In the genomic region with DNA sequence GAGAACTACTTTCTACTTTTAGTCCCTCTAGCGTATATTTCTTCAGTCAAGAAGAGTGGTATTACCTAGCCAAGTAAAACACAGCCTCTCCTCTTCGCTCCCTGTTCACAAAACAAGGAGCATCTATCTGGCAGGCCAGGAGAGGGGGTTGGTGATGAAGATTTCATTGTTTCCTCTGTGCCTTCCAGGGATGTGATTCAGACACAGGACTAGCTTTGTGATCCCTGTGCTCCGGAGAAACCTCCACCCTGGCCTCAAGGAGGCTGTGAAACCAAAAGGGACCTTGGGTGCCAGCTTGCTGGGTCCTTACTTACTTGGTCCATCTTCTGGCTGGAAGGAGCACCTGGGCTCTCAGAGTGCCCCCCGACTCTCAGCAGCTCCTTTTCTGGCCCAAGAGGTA, we compare ENCODE assay signal across 13 cellular contexts.
A peak's percentile ranks its signal among the peaks of the same experiment; 100 is the strongest.
DNase-seq lines count a peak whose midpoint lies in the region; ATAC-seq and TF ChIP-seq lines count a peak whose summit lies in the region.
"Had no signal": no experiment of that assay in that cellular context is flagged by ENCODE, and none has a peak within 500 bp of the region (broad histone marks: within the 10 kb centered on the region; RNA-seq: fewer than 3 reads in every experiment).

No MANE protein-coding gene starts in this region.

- H3K27ac ChIP-seq in layer of hippocampus (ENCODE audit: low read depth, low read length) (peak overlapping the region; percentile 98), tibial artery (peak overlapping the region; percentile 96 to 98)
- H3K27ac ChIP-seq: 22Rv1 had no signal

- peak in 1 of 2 experiments; percentile 5 for TF ChIP-seq CTCF in tibial artery (IDR thresholded peaks at IDR 0.05)

- H3K27me3 ChIP-seq in layer of hippocampus (ENCODE audit: control insufficient read depth, insufficient read depth, low read length): no peaks in the 10 kb centered on the region
- H3K27me3 ChIP-seq in tibial artery: peaks cover 0 to 3% of the 10 kb centered on the region in 2 donors

- ATAC-seq in HG03469 (IDR thresholded peaks at IDR 0.05; ENCODE audit: unreplicated experiment) (no peak), GM18858 (IDR thresholded peaks at IDR 0.05; ENCODE audit: unreplicated experiment) (no peak)
- ATAC-seq: activated CD8-positive, alpha-beta T cell treated with anti-CD3 and anti-CD28 coated beads, Interleukin-2, amount 10 ng/mL, durations not matched to agents 7 days and 5 days; effector memory CD8-positive, alpha-beta T cell; GM12878 had no signal

- H3K36me3 ChIP-seq in tibial artery: peaks cover 20 to 22% (median 21%) of the 10 kb centered on the region in 3 donors

- H3K9me3 ChIP-seq in tibial artery: no peaks in the 10 kb centered on the region

- H3K4me1 ChIP-seq in tibial artery: peaks cover 0 to 48% (median 22%) of the 10 kb centered on the region in 4 donors

- intact Hi-C loops in tibial artery (cut with DNase I; ENCODE audit: low total_unique reads): loop anchor here (5.0 kb wide), 1 partner anchor 165 kb away; no protein-coding TSS in a partner anchor

- DNase-seq in DMS 273 (lab: John Stamatoyannopoulos, UW; ENCODE audit: unreplicated experiment) (peak; percentile 23), DMS 273 treated with DMSO at 0.1 percent for 48 hours (lab: John Stamatoyannopoulos, UW) (no peak), cerebellar cortex (ENCODE audit: low spot score) (peak; percentile 79), tibial artery (peak; percentile 71 to 77), NCI-H2196 treated with DMSO at 0.1 percent for 48 hours (lab: John Stamatoyannopoulos, UW; ENCODE audit: unreplicated experiment) (no peak)
- DNase-seq: activated CD8-positive, alpha-beta T cell treated with anti-CD3 and anti-CD28 coated beads, Interleukin-2, amount 10 ng/mL, durations not matched to agents 7 days and 5 days; effector memory CD8-positive, alpha-beta T cell; KBM-7 had no signal

- H3K4me3 ChIP-seq in tibial artery: no peak overlapping the region
- H3K4me3 ChIP-seq: GM12878 had no signal

Comparison
In these comparisons a context has a peak if more than half of its experiments do, and no peak if none do; other contexts are left out.
1. DNase-seq: peak in DMS 273 (single experiment), cerebellar cortex (single experiment) and tibial artery (2 of 2); none in DMS 273 treated with DMSO at 0.1 percent for 48 hours (single experiment) and NCI-H2196 treated with DMSO at 0.1 percent for 48 hours (single experiment).